In the genomic region with DNA sequence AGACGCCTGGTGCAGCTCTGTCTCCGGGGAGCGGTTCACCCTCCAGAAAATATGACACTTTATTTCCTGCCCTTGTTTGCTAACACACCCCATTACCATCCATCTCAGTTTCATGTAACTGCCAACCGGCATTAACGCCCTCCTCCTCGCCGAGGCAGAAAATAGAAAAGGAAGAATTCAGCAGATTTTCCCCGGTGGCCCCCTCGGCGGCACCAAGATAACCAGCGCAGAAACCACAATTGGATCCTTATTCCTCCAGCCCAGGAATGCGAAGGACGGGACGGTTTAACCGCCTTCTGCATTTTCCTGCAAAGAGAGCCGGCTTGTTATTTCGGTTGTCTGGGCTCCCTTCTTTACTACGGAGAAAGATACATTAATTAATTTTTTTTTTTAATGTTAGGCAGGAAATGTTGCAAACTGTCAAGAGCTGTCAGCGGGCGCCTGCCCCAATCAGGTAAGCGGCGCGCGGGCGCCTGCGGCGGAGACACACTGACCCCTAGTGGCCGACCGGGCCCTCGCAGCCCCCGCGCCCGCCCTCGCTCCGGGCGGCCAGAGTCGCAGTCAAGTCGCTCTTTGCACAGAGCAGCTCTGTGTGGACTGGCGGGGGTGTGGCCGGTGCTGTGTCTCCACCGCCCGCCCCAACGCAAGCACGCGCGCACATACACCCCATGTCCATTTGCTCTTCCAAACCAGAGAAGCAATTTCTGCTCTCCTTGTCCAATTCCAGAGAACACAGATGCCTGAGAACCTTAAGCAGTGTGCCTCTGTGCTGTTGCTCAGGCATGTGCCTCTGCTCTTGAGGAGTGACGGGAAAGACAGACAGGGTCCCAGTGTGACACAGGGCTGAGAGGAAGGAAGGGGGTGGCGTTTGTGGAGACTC, we compare ENCODE assay signal across 1 cellular context.
A peak's percentile ranks its signal among the peaks of the same experiment; 100 is the strongest.
TF ChIP-seq lines count a peak whose summit lies in the region.

No MANE protein-coding gene starts in this region.

TF ChIP-seq in HEK293, 187 proteins besides CTCF, POLR2A, EP300 and RAD21 (continued from another document and continues in another):
- TF ChIP-seq ZNF518A (tag by site-specific recombination; conservative IDR thresholded peaks at IDR 0.05; ENCODE audit: low read depth) (no peak), ZNF239 (tag by site-specific recombination; IDR thresholded peaks at IDR 0.05) (no peak), ZNF112 (tag by site-specific recombination; IDR thresholded peaks at IDR 0.05) (no peak), PRDM1 (tag by site-specific recombination; IDR thresholded peaks at IDR 0.05) (0 out of 2 replicates have a peak, but pooled peaks have one; percentile 24), ZNF629 (tag by site-specific recombination; IDR thresholded peaks at IDR 0.05) (no peak), ZNF366 (tag by site-specific recombination; conservative IDR thresholded peaks at IDR 0.05) (0 out of 2 replicates have a peak, but pooled peaks have one; percentile 9), ZNF121 (tag by site-specific recombination; IDR thresholded peaks at IDR 0.05) (no peak), ZNF560 (tag by site-specific recombination; IDR thresholded peaks at IDR 0.05; ENCODE audit: borderline replicate concordance) (no peak), ZNF140 (tag by site-specific recombination; IDR thresholded peaks at IDR 0.05) (no peak), MEIS1 (CRISPR knock-in tag; IDR thresholded peaks at IDR 0.05; ENCODE audit: borderline replicate concordance) (no peak), ZNF223 (tag by site-specific recombination; IDR thresholded peaks at IDR 0.05) (no peak), ZNF311 (tag by site-specific recombination; IDR thresholded peaks at IDR 0.05; ENCODE audit: borderline replicate concordance) (no peak), KLF10 (tag by site-specific recombination; IDR thresholded peaks at IDR 0.05) (peak; percentile 68; the same call in 1 of the 2 replicates), ZNF23 (tag by site-specific recombination; IDR thresholded peaks at IDR 0.05; ENCODE audit: borderline replicate concordance) (no peak), ZBTB17 (tag by site-specific recombination; IDR thresholded peaks at IDR 0.05) (peak; percentile 80), ZNF114 (tag by site-specific recombination; IDR thresholded peaks at IDR 0.05) (no peak), ZNF707 (tag by site-specific recombination; IDR thresholded peaks at IDR 0.05) (no peak), ZNF777 (tag by site-specific recombination; IDR thresholded peaks at IDR 0.05; ENCODE audit: borderline replicate concordance) (no peak), ZFP41 (tag by site-specific recombination; IDR thresholded peaks at IDR 0.05; ENCODE audit: borderline replicate concordance) (no peak), FEZF1 (tag by site-specific recombination; IDR thresholded peaks at IDR 0.05) (no peak), REPIN1 (tag by site-specific recombination; IDR thresholded peaks at IDR 0.05; ENCODE audit: low read depth) (no peak), ZNF2 (tag by site-specific recombination; IDR thresholded peaks at IDR 0.05) (peak; percentile 81; the same call in 1 of the 2 replicates), SCRT2 (tag by site-specific recombination; IDR thresholded peaks at IDR 0.05) (no peak), ZNF324 (tag by site-specific recombination; IDR thresholded peaks at IDR 0.05) (no peak), ZNF610 (tag by site-specific recombination; IDR thresholded peaks at IDR 0.05; ENCODE audit: borderline replicate concordance) (0 out of 2 replicates have a peak, but pooled peaks have one; percentile 61), HOXD13 (CRISPR knock-in tag; IDR thresholded peaks at IDR 0.05; ENCODE audit: borderline replicate concordance) (no peak), ZNF514 (tag by site-specific recombination; IDR thresholded peaks at IDR 0.05) (no peak), ZNF701 (tag by site-specific recombination; IDR thresholded peaks at IDR 0.05) (no peak), ZNF169 (tag by site-specific recombination; IDR thresholded peaks at IDR 0.05) (no peak), ZNF596 (tag by site-specific recombination; IDR thresholded peaks at IDR 0.05) (0 out of 2 replicates have a peak, but pooled peaks have one; percentile 3), ZNF280D (tag by site-specific recombination; IDR thresholded peaks at IDR 0.05) (no peak), HOXC10 (CRISPR knock-in tag; IDR thresholded peaks at IDR 0.05) (no peak), ZNF776 (tag by site-specific recombination; IDR thresholded peaks at IDR 0.05; ENCODE audit: borderline replicate concordance) (no peak), ZNF292 (tag by site-specific recombination; IDR thresholded peaks at IDR 0.05; ENCODE audit: borderline replicate concordance, low read depth) (no peak), ZSCAN4 (tag by site-specific recombination; IDR thresholded peaks at IDR 0.05) (no peak), SP2 (tag by site-specific recombination; IDR thresholded peaks at IDR 0.05) (no peak)
- TF ChIP-seq, protein P1, sequence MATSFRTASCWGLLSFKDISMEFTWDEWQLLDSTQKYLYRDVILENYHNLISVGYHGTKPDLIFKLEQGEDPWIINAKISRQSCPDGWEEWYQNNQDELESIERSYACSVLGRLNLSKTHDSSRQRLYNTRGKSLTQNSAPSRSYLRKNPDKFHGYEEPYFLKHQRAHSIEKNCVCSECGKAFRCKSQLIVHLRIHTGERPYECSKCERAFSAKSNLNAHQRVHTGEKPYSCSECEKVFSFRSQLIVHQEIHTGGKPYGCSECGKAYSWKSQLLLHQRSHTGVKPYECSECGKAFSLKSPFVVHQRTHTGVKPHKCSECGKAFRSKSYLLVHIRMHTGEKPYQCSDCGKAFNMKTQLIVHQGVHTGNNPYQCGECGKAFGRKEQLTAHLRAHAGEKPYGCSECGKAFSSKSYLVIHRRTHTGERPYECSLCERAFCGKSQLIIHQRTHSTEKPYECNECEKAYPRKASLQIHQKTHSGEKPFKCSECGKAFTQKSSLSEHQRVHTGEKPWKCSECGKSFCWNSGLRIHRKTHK (tag by site-specific recombination; IDR thresholded peaks at IDR 0.05) = no peak
- TF ChIP-seq, protein P2, sequence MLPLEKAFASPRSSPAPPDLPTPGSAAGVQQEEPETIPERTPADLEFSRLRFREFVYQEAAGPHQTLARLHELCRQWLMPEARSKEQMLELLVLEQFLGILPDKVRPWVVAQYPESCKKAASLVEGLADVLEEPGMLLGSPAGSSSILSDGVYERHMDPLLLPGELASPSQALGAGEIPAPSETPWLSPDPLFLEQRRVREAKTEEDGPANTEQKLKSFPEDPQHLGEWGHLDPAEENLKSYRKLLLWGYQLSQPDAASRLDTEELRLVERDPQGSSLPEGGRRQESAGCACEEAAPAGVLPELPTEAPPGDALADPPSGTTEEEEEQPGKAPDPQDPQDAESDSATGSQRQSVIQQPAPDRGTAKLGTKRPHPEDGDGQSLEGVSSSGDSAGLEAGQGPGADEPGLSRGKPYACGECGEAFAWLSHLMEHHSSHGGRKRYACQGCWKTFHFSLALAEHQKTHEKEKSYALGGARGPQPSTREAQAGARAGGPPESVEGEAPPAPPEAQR (tag by site-specific recombination; IDR thresholded peaks at IDR 0.05) = no peak
- TF ChIP-seq, protein P3, sequence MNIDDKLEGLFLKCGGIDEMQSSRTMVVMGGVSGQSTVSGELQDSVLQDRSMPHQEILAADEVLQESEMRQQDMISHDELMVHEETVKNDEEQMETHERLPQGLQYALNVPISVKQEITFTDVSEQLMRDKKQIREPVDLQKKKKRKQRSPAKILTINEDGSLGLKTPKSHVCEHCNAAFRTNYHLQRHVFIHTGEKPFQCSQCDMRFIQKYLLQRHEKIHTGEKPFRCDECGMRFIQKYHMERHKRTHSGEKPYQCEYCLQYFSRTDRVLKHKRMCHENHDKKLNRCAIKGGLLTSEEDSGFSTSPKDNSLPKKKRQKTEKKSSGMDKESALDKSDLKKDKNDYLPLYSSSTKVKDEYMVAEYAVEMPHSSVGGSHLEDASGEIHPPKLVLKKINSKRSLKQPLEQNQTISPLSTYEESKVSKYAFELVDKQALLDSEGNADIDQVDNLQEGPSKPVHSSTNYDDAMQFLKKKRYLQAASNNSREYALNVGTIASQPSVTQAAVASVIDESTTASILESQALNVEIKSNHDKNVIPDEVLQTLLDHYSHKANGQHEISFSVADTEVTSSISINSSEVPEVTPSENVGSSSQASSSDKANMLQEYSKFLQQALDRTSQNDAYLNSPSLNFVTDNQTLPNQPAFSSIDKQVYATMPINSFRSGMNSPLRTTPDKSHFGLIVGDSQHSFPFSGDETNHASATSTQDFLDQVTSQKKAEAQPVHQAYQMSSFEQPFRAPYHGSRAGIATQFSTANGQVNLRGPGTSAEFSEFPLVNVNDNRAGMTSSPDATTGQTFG (tag by site-specific recombination; IDR thresholded peaks at IDR 0.05; ENCODE audit: borderline replicate concordance) = no peak
- TF ChIP-seq, protein P4, sequence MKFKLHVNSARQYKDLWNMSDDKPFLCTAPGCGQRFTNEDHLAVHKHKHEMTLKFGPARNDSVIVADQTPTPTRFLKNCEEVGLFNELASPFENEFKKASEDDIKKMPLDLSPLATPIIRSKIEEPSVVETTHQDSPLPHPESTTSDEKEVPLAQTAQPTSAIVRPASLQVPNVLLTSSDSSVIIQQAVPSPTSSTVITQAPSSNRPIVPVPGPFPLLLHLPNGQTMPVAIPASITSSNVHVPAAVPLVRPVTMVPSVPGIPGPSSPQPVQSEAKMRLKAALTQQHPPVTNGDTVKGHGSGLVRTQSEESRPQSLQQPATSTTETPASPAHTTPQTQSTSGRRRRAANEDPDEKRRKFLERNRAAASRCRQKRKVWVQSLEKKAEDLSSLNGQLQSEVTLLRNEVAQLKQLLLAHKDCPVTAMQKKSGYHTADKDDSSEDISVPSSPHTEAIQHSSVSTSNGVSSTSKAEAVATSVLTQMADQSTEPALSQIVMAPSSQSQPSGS (tag by site-specific recombination; IDR thresholded peaks at IDR 0.05; ENCODE audit: low read depth) = no peak
- TF ChIP-seq, protein P5, sequence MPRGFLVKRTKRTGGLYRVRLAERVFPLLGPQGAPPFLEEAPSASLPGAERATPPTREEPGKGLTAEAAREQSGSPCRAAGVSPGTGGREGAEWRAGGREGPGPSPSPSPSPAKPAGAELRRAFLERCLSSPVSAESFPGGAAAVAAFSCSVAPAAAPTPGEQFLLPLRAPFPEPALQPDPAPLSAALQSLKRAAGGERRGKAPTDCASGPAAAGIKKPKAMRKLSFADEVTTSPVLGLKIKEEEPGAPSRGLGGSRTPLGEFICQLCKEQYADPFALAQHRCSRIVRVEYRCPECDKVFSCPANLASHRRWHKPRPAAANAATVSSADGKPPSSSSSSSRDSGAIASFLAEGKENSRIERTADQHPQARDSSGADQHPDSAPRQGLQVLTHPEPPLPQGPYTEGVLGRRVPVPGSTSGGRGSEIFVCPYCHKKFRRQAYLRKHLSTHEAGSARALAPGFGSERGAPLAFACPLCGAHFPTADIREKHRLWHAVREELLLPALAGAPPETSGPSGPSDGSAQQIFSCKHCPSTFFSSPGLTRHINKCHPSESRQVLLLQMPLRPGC (tag by site-specific recombination; IDR thresholded peaks at IDR 0.05) = no peak
